ENCODE assay signal across 19 cellular contexts in genomic region chr6:101800598-101800997, GRCh38.
"Had no signal": no experiment of that assay in that cellular context is flagged by ENCODE, and none has a peak within 500 bp of the region (broad histone marks: within the 10 kb centered on the region; RNA-seq: fewer than 3 reads in every experiment).

No MANE protein-coding gene starts in this region.

- H3K36me3 Mint-ChIP-seq: activated naive CD4-positive, alpha-beta T cell treated with anti-CD3 and anti-CD28 coated beads, Interleukin-2, amount 50 U/mL, for 72 hours; brain; stimulated activated naive B cell treated with anti-CD40 and anti-IgM and Interleukin-4, amounts not matched to agents 10 μg/mL and 1 μg/mL and 100 μg/mL, for 72 hours had no signal

- H3K27ac ChIP-seq: heart left ventricle, sigmoid colon, testis, uterus had no signal

- H3K9me3 ChIP-seq: heart left ventricle, mucosa of descending colon, sigmoid colon, testis, uterus had no signal

- H3K27ac Mint-ChIP-seq: activated naive CD4-positive, alpha-beta T cell treated with anti-CD3 and anti-CD28 coated beads, Interleukin-2, amount 50 U/mL, for 72 hours; brain; nephron progenitor cell; stimulated activated naive B cell treated with anti-CD40 and anti-IgM and Interleukin-4, amounts not matched to agents 10 μg/mL and 1 μg/mL and 100 μg/mL, for 72 hours had no signal

- DNase-seq: activated gamma-delta T cell treated with Interleukin-2 at 50 U/mL for 16 hours; activated T-cell treated with anti-CD3 and anti-CD28 coated beads, Interleukin-2, amount 50 U/mL, for 1 hour; aorta; effector CD4-positive, alpha-beta T cell; heart left ventricle; mesenchymal stem cell; mucosa of descending colon; nephron progenitor cell; occipital lobe; posterior cingulate gyrus; sigmoid colon; stimulated activated CD4-positive, alpha-beta T cell treated with anti-CD3 and anti-CD28 coated beads, Interleukin-2, amount 100 ng/mL, for 48 hours; stimulated activated CD8-positive, alpha-beta memory T cell treated with anti-CD3 and anti-CD28 coated beads, Interleukin-4, amount 100 ng/mL, for 48 hours; stimulated activated naive B cell treated with anti-CD40 and anti-IgM and Interleukin-4, amounts not matched to agents 10 μg/mL and 1 μg/mL and 100 μg/mL, for 72 hours; testis; trophoblast cell; uterus had no signal

- H3K4me1 ChIP-seq: heart left ventricle, sigmoid colon, testis, uterus had no signal

- H3K27me3 ChIP-seq: heart left ventricle, sigmoid colon, testis, uterus had no signal

- H3K9me3 Mint-ChIP-seq: brain, nephron progenitor cell had no signal

- ATAC-seq: activated naive CD4-positive, alpha-beta T cell treated with anti-CD3 and anti-CD28 coated beads, Interleukin-2, amount 50 U/mL, for 72 hours; heart left ventricle; mucosa of descending colon; stimulated activated naive B cell treated with anti-CD40 and anti-IgM and Interleukin-4, amounts not matched to agents 10 μg/mL and 1 μg/mL and 100 μg/mL, for 72 hours had no signal

- H3K4me1 Mint-ChIP-seq: nephron progenitor cell; stimulated activated naive B cell treated with anti-CD40 and anti-IgM and Interleukin-4, amounts not matched to agents 10 μg/mL and 1 μg/mL and 100 μg/mL, for 72 hours had no signal

- H3K27me3 Mint-ChIP-seq: brain; stimulated activated naive B cell treated with anti-CD40 and anti-IgM and Interleukin-4, amounts not matched to agents 10 μg/mL and 1 μg/mL and 100 μg/mL, for 72 hours had no signal

- H3K4me3 ChIP-seq: heart left ventricle, mucosa of descending colon, sigmoid colon, testis, uterus had no signal

- H3K4me3 Mint-ChIP-seq: brain; nephron progenitor cell; stimulated activated naive B cell treated with anti-CD40 and anti-IgM and Interleukin-4, amounts not matched to agents 10 μg/mL and 1 μg/mL and 100 μg/mL, for 72 hours had no signal
